ENCODE assay signal across 8 cellular contexts in the genomic region with DNA sequence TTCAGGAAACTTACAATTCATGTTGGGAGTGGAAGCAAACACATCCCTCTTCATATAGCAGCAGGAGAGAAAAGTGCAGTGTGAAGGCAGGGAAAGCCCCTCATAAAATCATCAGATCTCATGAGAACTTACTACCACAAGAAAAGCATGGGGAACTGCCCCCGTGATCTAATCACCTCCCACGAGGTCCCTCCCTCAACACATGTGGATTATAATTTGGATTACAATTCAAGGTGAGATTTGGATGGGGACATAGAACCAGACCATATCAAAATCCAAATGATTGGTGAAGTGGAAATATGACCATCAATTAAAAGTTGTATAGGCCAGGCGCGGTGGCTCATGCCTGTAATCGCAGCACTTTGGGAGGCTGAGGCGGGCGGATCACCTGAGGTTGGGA.
"Had no signal": no experiment of that assay in that cellular context is flagged by ENCODE, and none has a peak within 500 bp of the region (broad histone marks: within the 10 kb centered on the region; RNA-seq: fewer than 3 reads in every experiment).

No MANE protein-coding gene starts in this region.

- FAIRE-seq: G401.6, GM12878, GM12891, GM12892, GM18507, GM19239 had no signal

- ATAC-seq: GM12878 had no signal

- DNase-seq: GDM1, GF-D8 had no signal

- H3K4me3 ChIP-seq: GM12878 had no signal
